16 cellular contexts compared by ENCODE assay signal in genomic region chr11:121341609-121342008, GRCh38. TPM values are rescaled to one million over a fixed set of nuclear protein-coding genes. Genes with fewer than 3 reads are reported as not detected.
DNase-seq lines count a peak whose midpoint lies in the region; ATAC-seq lines count a peak whose summit lies in the region.
"Had no signal": no experiment of that assay in that cellular context is flagged by ENCODE, and none has a peak within 500 bp of the region (broad histone marks: within the 10 kb centered on the region; RNA-seq: fewer than 3 reads in every experiment).

No MANE protein-coding gene starts in this region.

- H3K9me3 Mint-ChIP-seq in CD4-positive, CD25-positive, alpha-beta regulatory T cell = peaks cover 0 to 4% (median 0%) of the 10 kb centered on the region in 7 donors
- H3K9me3 Mint-ChIP-seq in activated naive CD4-positive, alpha-beta T cell treated with anti-CD3 and anti-CD28 coated beads, Interleukin-2, amount 10 ng/mL, durations not matched to agents 7 days and 5 days = no peaks in the 10 kb centered on the region
- no peaks in the 10 kb centered on the region for H3K9me3 Mint-ChIP-seq in stimulated activated memory B cell treated with anti-CD40 and anti-IgM and Interleukin-4, amounts not matched to agents 10 μg/mL and 1 μg/mL and 100 μg/mL, for 72 hours

- DNase-seq in NCI-H2029 (lab: John Stamatoyannopoulos, UW) (peak; percentile 31), NCI-H2029 treated with DMSO at 0.1 percent for 48 hours (lab: John Stamatoyannopoulos, UW) (no peak), NK-92 (lab: John Stamatoyannopoulos, UW; ENCODE audit: unreplicated experiment) (no peak), neuronal stem cell (ENCODE audit: low spot score) (no peak)
- peak in 1 of 3 donors; percentile 81 for DNase-seq in CD4-positive, CD25-positive, alpha-beta regulatory T cell
- peak; percentile 45 for DNase-seq in activated naive CD4-positive, alpha-beta T cell treated with anti-CD3 and anti-CD28 coated beads, Interleukin-2, amount 10 ng/mL, durations not matched to agents 7 days and 5 days
- DNase-seq: DND-41, KG1, NCI-H1092 treated with DMSO at 0.1 percent for 48 hours, occipital lobe, right lobe of liver, T1000, tibial artery had no signal

- H2BK120ac ChIP-seq in neuronal stem cell (ENCODE audit: low read depth, low read length) = no peak overlapping the region

- no peak overlapping the region for H2BK15ac ChIP-seq in neuronal stem cell (ENCODE audit: low read length)

- H3K4me3 ChIP-seq in CD4-positive, CD25-positive, alpha-beta regulatory T cell (ENCODE audit: low read depth, low read length) = no peak overlapping the region
- H3K4me3 ChIP-seq in neuronal stem cell (ENCODE audit: low read length in 2 of 2) = no peak overlapping the region
- H3K4me3 ChIP-seq: right lobe of liver, SJSA1, tibial artery had no signal

- H3K4me2 ChIP-seq in neuronal stem cell (ENCODE audit: insufficient read depth, low read length, poor library complexity, severe bottlenecking) = no peak overlapping the region

- no peak overlapping the region for H3K14ac ChIP-seq in neuronal stem cell (ENCODE audit: low read length)

- H3K9ac ChIP-seq in neuronal stem cell (ENCODE audit: low read depth, low read length, poor library complexity) = no peak overlapping the region

- no peak overlapping the region for H2AFZ ChIP-seq in neuronal stem cell (ENCODE audit: low read length)

- H4K91ac ChIP-seq in neuronal stem cell (ENCODE audit: low read depth, low read length, poor library complexity) = no peak overlapping the region

- H4K8ac ChIP-seq in neuronal stem cell (ENCODE audit: low read depth, low read length) = no peak overlapping the region

- H3K4me1 Mint-ChIP-seq in CD4-positive, CD25-positive, alpha-beta regulatory T cell = peaks cover 5 to 11% (median 9%) of the 10 kb centered on the region in 4 donors
- H3K4me1 Mint-ChIP-seq in activated naive CD4-positive, alpha-beta T cell treated with anti-CD3 and anti-CD28 coated beads, Interleukin-2, amount 10 ng/mL, durations not matched to agents 7 days and 5 days = peaks cover 51% of the 10 kb centered on the region
- H3K4me1 Mint-ChIP-seq in stimulated activated memory B cell treated with anti-CD40 and anti-IgM and Interleukin-4, amounts not matched to agents 10 μg/mL and 1 μg/mL and 100 μg/mL, for 72 hours = peaks cover 41% of the 10 kb centered on the region

- no peaks in the 10 kb centered on the region for H3K4me1 ChIP-seq in CD4-positive, CD25-positive, alpha-beta regulatory T cell (ENCODE audit: control insufficient read depth, insufficient read depth, low read length, poor library complexity, severe bottlenecking)
- H3K4me1 ChIP-seq in neuronal stem cell (ENCODE audit: control insufficient read depth in 2 of 2, insufficient read depth in 1 of 2, low read depth in 1 of 2, low read length in 2 of 2) = peaks cover 0 to 2% of the 10 kb centered on the region in 2 donors
- H3K4me1 ChIP-seq: right lobe of liver, SJSA1 had no signal

- H2BK12ac ChIP-seq in neuronal stem cell (ENCODE audit: low read length) = no peak overlapping the region

- peak; percentile 85 to 89 for ATAC-seq in CD4-positive, CD25-positive, alpha-beta regulatory T cell (ENCODE audit: low read depth in 2 of 2)
- peak; percentile 35 for ATAC-seq in HG03460 (IDR thresholded peaks at IDR 0.05; ENCODE audit: unreplicated experiment)
- no peak for ATAC-seq in stimulated activated memory B cell treated with anti-CD40 and anti-IgM and Interleukin-4, amounts not matched to agents 10 μg/mL and 1 μg/mL and 100 μg/mL, for 72 hours
- ATAC-seq: right lobe of liver had no signal

- H3K36me3 ChIP-seq in CD4-positive, CD25-positive, alpha-beta regulatory T cell (ENCODE audit: control insufficient read depth, insufficient read depth, low read length) = no peaks in the 10 kb centered on the region
- H3K36me3 ChIP-seq in neuronal stem cell (replicated peaks in 1 of 2; ENCODE audit: control insufficient read depth in 2 of 2, insufficient read depth in 2 of 2, low read length in 2 of 2) = no peaks in the 10 kb centered on the region
- H3K36me3 ChIP-seq: right lobe of liver, SJSA1, tibial artery had no signal

- no CpG with 5 or more reads among the region's 4 CpGs for WGBS in neuronal stem cell (ENCODE audit: extremely low coverage in 2 of 2, insufficient read length in 2 of 2, insufficient replicate concordance in 1 of 2), 2 donors

- H3K27ac Mint-ChIP-seq in CD4-positive, CD25-positive, alpha-beta regulatory T cell = peak overlapping the region in 1 of 3 donors; percentile 66
- peak overlapping the region; percentile 83 for H3K27ac Mint-ChIP-seq in activated naive CD4-positive, alpha-beta T cell treated with anti-CD3 and anti-CD28 coated beads, Interleukin-2, amount 10 ng/mL, durations not matched to agents 7 days and 5 days
- no peak overlapping the region for H3K27ac Mint-ChIP-seq in stimulated activated memory B cell treated with anti-CD40 and anti-IgM and Interleukin-4, amounts not matched to agents 10 μg/mL and 1 μg/mL and 100 μg/mL, for 72 hours

- peak overlapping the region in 1 of 4 donors; percentile 32 for H3K4me3 Mint-ChIP-seq in CD4-positive, CD25-positive, alpha-beta regulatory T cell
- H3K4me3 Mint-ChIP-seq in activated naive CD4-positive, alpha-beta T cell treated with anti-CD3 and anti-CD28 coated beads, Interleukin-2, amount 10 ng/mL, durations not matched to agents 7 days and 5 days = no peak overlapping the region
- H3K4me3 Mint-ChIP-seq in stimulated activated memory B cell treated with anti-CD40 and anti-IgM and Interleukin-4, amounts not matched to agents 10 μg/mL and 1 μg/mL and 100 μg/mL, for 72 hours = no peak overlapping the region

- no peak overlapping the region for H2BK5ac ChIP-seq in neuronal stem cell (ENCODE audit: low read length)

- no peak overlapping the region for H3K18ac ChIP-seq in neuronal stem cell (ENCODE audit: low read length)

- no peaks in the 10 kb centered on the region for H3K36me3 Mint-ChIP-seq in CD4-positive, CD25-positive, alpha-beta regulatory T cell
- H3K36me3 Mint-ChIP-seq in activated naive CD4-positive, alpha-beta T cell treated with anti-CD3 and anti-CD28 coated beads, Interleukin-2, amount 10 ng/mL, durations not matched to agents 7 days and 5 days = no peaks in the 10 kb centered on the region
- H3K36me3 Mint-ChIP-seq in stimulated activated memory B cell treated with anti-CD40 and anti-IgM and Interleukin-4, amounts not matched to agents 10 μg/mL and 1 μg/mL and 100 μg/mL, for 72 hours = no peaks in the 10 kb centered on the region

- H3K23ac ChIP-seq in neuronal stem cell (ENCODE audit: low read depth, low read length, poor library complexity) = no peak overlapping the region

- H3K27me3 ChIP-seq in CD4-positive, CD25-positive, alpha-beta regulatory T cell (ENCODE audit: control insufficient read depth, insufficient read depth, low read length) = no peaks in the 10 kb centered on the region
- peaks cover 0 to 17% (median 0%) of the 10 kb centered on the region in 3 experiments for H3K27me3 ChIP-seq in neuronal stem cell (ENCODE audit: control insufficient read depth in 3 of 3, insufficient read depth in 3 of 3, low read depth in 1 of 3, low read length in 3 of 3)
- H3K27me3 ChIP-seq: right lobe of liver, SJSA1 had no signal

- CTCF ChIA-PET in activated naive CD4-positive, alpha-beta T cell treated with anti-CD3 and anti-CD28 coated beads, Interleukin-2, amount 10 ng/mL, durations not matched to agents 7 days and 5 days (lab: Charles Lee) = no interaction called here

- no peak overlapping the region for H3K27ac ChIP-seq in CD4-positive, CD25-positive, alpha-beta regulatory T cell (ENCODE audit: insufficient read depth, low read length, poor library complexity, severe bottlenecking)
- H3K27ac ChIP-seq in neuronal stem cell (replicated peaks; ENCODE audit: low read length) = no peak overlapping the region
- H3K27ac ChIP-seq: right lobe of liver, SJSA1, tibial artery had no signal

- no peaks in the 10 kb centered on the region for H3K9me3 ChIP-seq in CD4-positive, CD25-positive, alpha-beta regulatory T cell (ENCODE audit: control insufficient read depth in 2 of 2, low read length in 2 of 2)
- H3K9me3 ChIP-seq in neuronal stem cell (replicated peaks in 1 of 2; ENCODE audit: control insufficient read depth in 2 of 2, insufficient read depth in 1 of 2, low read depth in 1 of 2, low read length in 2 of 2) = no peaks in the 10 kb centered on the region
- H3K9me3 ChIP-seq: right lobe of liver, SJSA1, tibial artery had no signal

- H2AK5ac ChIP-seq in neuronal stem cell (ENCODE audit: low read depth, low read length) = no peak overlapping the region

- H3K4ac ChIP-seq in neuronal stem cell (ENCODE audit: low read length) = no peak overlapping the region

- H3K27me3 Mint-ChIP-seq in CD4-positive, CD25-positive, alpha-beta regulatory T cell = peaks cover 5% of the 10 kb centered on the region
- no peaks in the 10 kb centered on the region for H3K27me3 Mint-ChIP-seq in activated naive CD4-positive, alpha-beta T cell treated with anti-CD3 and anti-CD28 coated beads, Interleukin-2, amount 10 ng/mL, durations not matched to agents 7 days and 5 days
- H3K27me3 Mint-ChIP-seq in stimulated activated memory B cell treated with anti-CD40 and anti-IgM and Interleukin-4, amounts not matched to agents 10 μg/mL and 1 μg/mL and 100 μg/mL, for 72 hours = no peaks in the 10 kb centered on the region

- H3K79me1 ChIP-seq in neuronal stem cell (ENCODE audit: low read depth, low read length) = no peaks in the 10 kb centered on the region

RNA-seq across cellular contexts. Expression of gene SC5D, which starts 49.0 kb away (rescaled TPM):
- total RNA-seq in CD4-positive, CD25-positive, alpha-beta regulatory T cell = 81.4 TPM
- polyA plus RNA-seq in CD4-positive, CD25-positive, alpha-beta regulatory T cell = 10 to 100 TPM in 2 of 4 donors, 1 to 10 TPM in 2; 8.0 to 12.8 (median 9.6) TPM
- 69.6 TPM for polyA plus RNA-seq in neuronal stem cell (2013, experiment 1 of 2)
- 67.4 TPM for polyA plus RNA-seq in neuronal stem cell (2013, experiment 2 of 2)

Comparison
In these comparisons a context has a peak if more than half of its experiments do, and no peak if none do; other contexts are left out.
1. DNase-seq: peak in NCI-H2029 (single experiment) and activated naive CD4-positive, alpha-beta T cell treated with anti-CD3 and anti-CD28 coated beads, Interleukin-2, amount 10 ng/mL, durations not matched to agents 7 days and 5 days (single experiment); none in NCI-H2029 treated with DMSO at 0.1 percent for 48 hours (single experiment), NK-92 (single experiment) and neuronal stem cell (single experiment).